In the genomic region with DNA sequence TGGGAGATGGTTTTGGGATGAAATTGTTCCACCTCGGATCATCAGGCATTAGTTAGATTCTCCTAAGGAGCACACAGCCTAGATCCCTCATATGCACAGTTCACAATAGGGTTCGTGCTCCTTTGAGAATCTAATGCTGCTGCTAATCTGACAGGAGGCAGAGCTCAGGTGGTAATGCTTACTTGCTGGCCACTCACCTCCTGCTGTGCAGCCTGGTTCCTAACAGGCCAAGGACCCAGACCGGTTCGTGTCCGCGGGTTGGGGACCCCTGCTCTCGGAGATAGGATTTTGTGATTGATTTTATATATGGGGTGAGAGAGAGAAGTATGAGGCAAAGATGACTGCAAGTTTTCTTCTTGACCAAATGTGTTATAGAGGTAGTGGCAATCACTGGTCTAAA, we compare ENCODE assay signal across 24 cellular contexts.
"Had no signal": no experiment of that assay in that cellular context is flagged by ENCODE, and none has a peak within 500 bp of the region (broad histone marks: within the 10 kb centered on the region; RNA-seq: fewer than 3 reads in every experiment).

No MANE protein-coding gene starts in this region.

- H3K27me3 ChIP-seq: adrenal gland, breast epithelium, esophagus squamous epithelium, heart right ventricle, suprapubic skin had no signal

- H3K9me3 ChIP-seq: adrenal gland, breast epithelium, esophagus squamous epithelium, heart right ventricle, left ventricle myocardium inferior, suprapubic skin had no signal

- H3K4me3 ChIP-seq: adrenal gland, breast epithelium, esophagus squamous epithelium, heart right ventricle, left ventricle myocardium inferior, suprapubic skin had no signal

- ATAC-seq: activated T-cell treated with anti-CD3 and anti-CD28 coated beads, Interleukin-2, amount 50 U/mL, for 4 hours; heart right ventricle; stimulated activated naive CD8-positive, alpha-beta T cell treated with anti-CD3 and anti-CD28 coated beads, Interleukin-15, amount 100 ng/mL, for 72 hours had no signal

- H3K36me3 Mint-ChIP-seq: immature natural killer cell had no signal

- H3K4me3 Mint-ChIP-seq: activated T-cell treated with anti-CD3 and anti-CD28 coated beads, Interleukin-2, amount 50 U/mL, for 4 hours had no signal

- DNase-seq: activated CD4-positive, alpha-beta T cell treated with anti-CD3 and anti-CD28 coated beads, Interleukin-2, amount 50 U/mL, for 1 hour; activated CD4-positive, CD25-positive, alpha-beta regulatory T cell treated with anti-CD3 and anti-CD28 coated beads, Interleukin-2, amount 50 U/mL, for 72 hours; activated CD8-positive, alpha-beta memory T cell treated with anti-CD3 and anti-CD28 coated beads, Interleukin-2, amount 50 U/mL, for 4 hours; activated effector memory CD4-positive, alpha-beta T cell treated with Interleukin-2 at 50 U/mL for 16 hours; activated naive CD4-positive, alpha-beta T cell treated with anti-CD3 and anti-CD28 coated beads, Interleukin-2, amount 50 U/mL, for 16 hours; activated T-cell treated with anti-CD3 and anti-CD28 coated beads, Interleukin-2, amount 50 U/mL, for 4 hours; adrenal gland; cerebellar nuclear complex; cortex of kidney; effector CD4-positive, alpha-beta T cell; esophagus squamous epithelium; heart right ventricle; immature natural killer cell; kidney glomerular epithelial cell; left ventricle myocardium inferior; mammary epithelial cell; retina; stimulated activated CD4-positive, alpha-beta T cell treated with anti-CD3 and anti-CD28 coated beads, Interleukin-12 subunit alpha, Interleukin-12 subunit beta, amount 100 ng/mL, for 4 hours; stimulated activated CD4-positive, alpha-beta T cell treated with anti-CD3 and anti-CD28 coated beads, Interleukin-1b, Interleukin-23, amount 100 ng/mL, for 48 hours; stimulated activated naive CD8-positive, alpha-beta T cell treated with anti-CD3 and anti-CD28 coated beads, Interleukin-15, amount 100 ng/mL, for 72 hours; trophoblast cell had no signal

- H3K36me3 ChIP-seq: adrenal gland, breast epithelium, esophagus squamous epithelium, heart right ventricle, left ventricle myocardium inferior, suprapubic skin had no signal

- H3K27me3 Mint-ChIP-seq: stimulated activated naive CD8-positive, alpha-beta T cell treated with anti-CD3 and anti-CD28 coated beads, Interleukin-15, amount 100 ng/mL, for 72 hours had no signal

- FAIRE-seq: astrocyte had no signal

- H3K4me1 ChIP-seq: breast epithelium had no signal

- H3K27ac ChIP-seq: adrenal gland, breast epithelium, esophagus squamous epithelium, heart right ventricle, left ventricle myocardium inferior, suprapubic skin had no signal
